1 cellular context compared by ENCODE assay signal in genomic region chr16:66954097-66954659, GRCh38.
TF ChIP-seq lines count a peak whose summit lies in the region.

No MANE protein-coding gene starts in this region.

TF ChIP-seq in H1, 55 proteins besides CTCF, POLR2A, EP300 and RAD21:
- TF ChIP-seq SP4 (IDR thresholded peaks at IDR 0.05; ENCODE audit: low read length) (no peak), ATF2 (IDR thresholded peaks at IDR 0.05; ENCODE audit: low read length) (no peak), KDM1A (IDR thresholded peaks at IDR 0.05; ENCODE audit: borderline replicate concordance, low read length) (no peak), PHF8 (conservative IDR thresholded peaks at IDR 0.05; ENCODE audit: low read depth, low read length) (no peak), RNF2 (IDR thresholded peaks at IDR 0.05; ENCODE audit: borderline replicate concordance, low read depth, low read length, missing control alignments, poor library complexity, severe bottlenecking) (no peak), KDM5A (IDR thresholded peaks at IDR 0.05; ENCODE audit: low read length) (no peak), SIN3A (conservative IDR thresholded peaks at IDR 0.05 in 1 of 2, IDR thresholded peaks at IDR 0.05 in 1 of 2; ENCODE audit: low read depth in 1 of 2, low read length in 2 of 2) (peak in 1 of 2 experiments; percentile 43; a peak in 1 of 4 replicates)
